Comparison of ENCODE assay signal across 1 cellular context in the genomic region with DNA sequence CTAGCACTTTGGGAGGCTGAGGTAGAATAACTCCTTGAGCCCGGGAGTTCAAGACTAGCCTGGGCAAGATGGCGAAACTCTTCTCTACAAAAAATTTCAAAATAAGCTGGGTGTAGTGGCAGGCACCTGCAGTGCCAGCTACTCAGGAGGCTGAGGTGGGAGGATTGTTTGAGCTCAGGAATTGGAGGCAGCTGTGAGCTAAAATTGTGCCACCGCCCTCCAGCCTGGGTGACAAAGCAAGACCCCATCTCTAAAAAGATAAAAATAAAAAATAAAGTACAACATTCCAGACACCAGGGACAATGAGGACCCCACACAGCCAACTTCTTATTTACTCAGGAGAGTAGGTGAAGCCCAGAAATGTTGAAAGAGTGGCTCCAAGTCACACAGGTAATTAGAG.
TF ChIP-seq lines count a peak whose summit lies in the region.

No MANE protein-coding gene starts in this region.

TF ChIP-seq in HepG2, 621 proteins besides CTCF, POLR2A, EP300 and RAD21:
- TF ChIP-seq, protein P1, sequence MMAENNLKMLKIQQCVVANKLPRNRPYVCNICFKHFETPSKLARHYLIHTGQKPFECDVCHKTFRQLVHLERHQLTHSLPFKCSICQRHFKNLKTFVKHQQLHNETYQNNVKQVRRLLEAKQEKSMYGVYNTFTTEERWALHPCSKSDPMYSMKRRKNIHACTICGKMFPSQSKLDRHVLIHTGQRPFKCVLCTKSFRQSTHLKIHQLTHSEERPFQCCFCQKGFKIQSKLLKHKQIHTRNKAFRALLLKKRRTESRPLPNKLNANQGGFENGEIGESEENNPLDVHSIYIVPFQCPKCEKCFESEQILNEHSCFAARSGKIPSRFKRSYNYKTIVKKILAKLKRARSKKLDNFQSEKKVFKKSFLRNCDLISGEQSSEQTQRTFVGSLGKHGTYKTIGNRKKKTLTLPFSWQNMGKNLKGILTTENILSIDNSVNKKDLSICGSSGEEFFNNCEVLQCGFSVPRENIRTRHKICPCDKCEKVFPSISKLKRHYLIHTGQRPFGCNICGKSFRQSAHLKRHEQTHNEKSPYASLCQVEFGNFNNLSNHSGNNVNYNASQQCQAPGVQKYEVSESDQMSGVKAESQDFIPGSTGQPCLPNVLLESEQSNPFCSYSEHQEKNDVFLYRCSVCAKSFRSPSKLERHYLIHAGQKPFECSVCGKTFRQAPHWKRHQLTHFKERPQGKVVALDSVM (CRISPR knock-in tag; IDR thresholded peaks at IDR 0.05), result peak; percentile 56; the same call in 1 of the 2 replicates
- TF ChIP-seq ZNF160 (CRISPR knock-in tag; IDR thresholded peaks at IDR 0.05), result no peak
- no peak for TF ChIP-seq SP140L (CRISPR knock-in tag; IDR thresholded peaks at IDR 0.05; ENCODE audit: borderline replicate concordance)
